Comparison of ENCODE assay signal across 8 cellular contexts in the genomic region with DNA sequence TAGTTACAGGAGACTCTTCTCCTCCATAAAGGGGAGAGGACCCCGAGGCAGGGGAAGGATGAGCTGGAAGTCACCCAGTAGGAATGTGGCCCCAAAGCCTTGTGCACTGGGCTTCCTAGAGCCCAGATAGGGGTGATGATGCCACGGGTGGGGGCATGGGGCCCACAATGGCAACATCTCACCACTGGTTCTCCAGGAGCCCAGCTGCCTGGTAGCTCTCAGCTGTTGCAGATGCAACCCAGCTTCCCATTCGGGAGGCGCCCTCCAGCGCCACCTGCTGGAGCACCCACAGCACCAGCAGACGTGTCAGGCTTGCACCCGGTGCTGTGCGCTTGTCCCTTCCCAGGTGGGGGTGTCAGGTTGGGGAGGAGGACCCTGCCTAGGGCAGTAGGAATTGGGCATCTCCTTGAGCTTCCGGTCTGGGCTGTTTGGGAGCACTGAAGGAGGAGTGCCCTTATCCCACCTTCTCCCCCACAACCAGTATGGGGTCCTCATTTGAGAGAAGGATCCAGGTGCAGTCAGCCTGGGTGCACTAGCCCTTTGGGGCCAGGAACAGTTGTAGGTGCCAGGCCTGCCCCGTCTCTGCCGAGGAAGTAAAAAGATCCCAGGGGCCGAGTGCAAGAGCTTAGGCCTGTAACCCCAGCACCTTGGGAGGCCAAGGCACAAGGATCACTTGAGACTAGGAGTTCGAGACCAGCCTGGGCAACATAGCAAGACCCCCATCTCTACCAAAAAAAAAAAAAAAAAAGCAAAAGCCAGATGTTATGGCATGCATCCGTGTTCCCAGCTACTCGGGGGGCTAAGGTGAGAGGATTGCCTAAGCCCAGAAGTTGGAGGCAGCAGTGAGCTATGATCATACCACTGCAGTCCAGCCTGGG. TPM values are rescaled to one million over a fixed set of nuclear protein-coding genes. Genes with fewer than 3 reads are reported as not detected.
DNase-seq lines count a peak whose midpoint lies in the region; ATAC-seq, FAIRE-seq and TF ChIP-seq lines count a peak whose summit lies in the region.

No MANE protein-coding gene starts in this region.

- CTCF ChIA-PET in CD4-positive, alpha-beta T cell (lab: Charles Lee): interaction anchor here (0.6 to 3.8 kb wide), 38 partner anchors 9 to 276 kb away, joined by 3 to 93 read pairs (median 4); a partner anchor contains a TSS

- H3K9me3 Mint-ChIP-seq in CD4-positive, alpha-beta T cell: no peaks in the 10 kb centered on the region
- H3K9me3 Mint-ChIP-seq in HFFc6 (no peaks in the 10 kb centered on the region), neural crest cell (no peaks in the 10 kb centered on the region)

- H3K27me3 Mint-ChIP-seq in CD4-positive, alpha-beta T cell: no peaks in the 10 kb centered on the region
- H3K27me3 Mint-ChIP-seq in HFFc6 (ENCODE audit: insufficient read depth) (peaks cover 7% of the 10 kb centered on the region), neural crest cell (ENCODE audit: low read depth) (no peaks in the 10 kb centered on the region)

- H3K9me3 ChIP-seq in CD4-positive, alpha-beta T cell (ENCODE audit: control insufficient read depth, low read length): no peaks in the 10 kb centered on the region
- no peaks in the 10 kb centered on the region for H3K9me3 ChIP-seq in stomach

- H3K4me3 ChIP-seq in fibroblast of mammary gland (ENCODE audit: control insufficient read depth, low read depth, low read length) (no peak overlapping the region), stomach (no peak overlapping the region)

- no peak overlapping the region for H3K27ac Mint-ChIP-seq in CD4-positive, alpha-beta T cell
- H3K27ac Mint-ChIP-seq in HFFc6 (peak overlapping the region; percentile 29; the same call in 1 of the 2 replicates), neural crest cell (ENCODE audit: unreplicated experiment) (no peak overlapping the region)

- H3K4me1 Mint-ChIP-seq in CD4-positive, alpha-beta T cell (ENCODE audit: low read depth): peaks cover 7% of the 10 kb centered on the region
- no peaks in the 10 kb centered on the region for H3K4me1 Mint-ChIP-seq in HFFc6 (ENCODE audit: low read depth)
- no peaks in the 10 kb centered on the region for H3K4me1 Mint-ChIP-seq in neural crest cell

- peaks cover 51% of the 10 kb centered on the region for H3K36me3 Mint-ChIP-seq in CD4-positive, alpha-beta T cell (ENCODE audit: low read depth)
- H3K36me3 Mint-ChIP-seq in HFFc6 (ENCODE audit: low read depth) (peaks cover 39% of the 10 kb centered on the region), neural crest cell (ENCODE audit: low read depth) (no peaks in the 10 kb centered on the region)

- intact Hi-C loops in CD4-positive, alpha-beta T cell (cut with DNase I, micrococcal nuclease): loop anchor here (1.0 to 5.0 kb wide), 7 partner anchors 32 to 174 kb away; a partner anchor contains a TSS
- intact Hi-C loops in stomach (cut with DNase I; ENCODE audit: low total_unique reads): no loop called here

- no peak overlapping the region for H3K4me3 Mint-ChIP-seq in CD4-positive, alpha-beta T cell
- H3K4me3 Mint-ChIP-seq in HFFc6 (no peak overlapping the region), neural crest cell (no peak overlapping the region)

- peaks cover 0 to 12% (median 4%) of the 10 kb centered on the region in 4 donors for H3K4me1 ChIP-seq in stomach

- peak; percentile 97 for ATAC-seq in CD4-positive, alpha-beta T cell (ENCODE audit: poor library complexity)
- no peak for ATAC-seq in GM21576 (IDR thresholded peaks at IDR 0.05; ENCODE audit: unreplicated experiment)

- H3K27ac ChIP-seq in CD4-positive, alpha-beta T cell (ENCODE audit: low read depth, low read length): no peak overlapping the region
- H3K27ac ChIP-seq in stomach: peak overlapping the region in 2 of 5 donors; percentile 4 to 6

- WGBS in stomach, 5 donors: 38 to 42% (median 41%) methylated on average over 14 to 15 of the region's 15 CpGs

- peaks cover 40 to 64% (median 47%) of the 10 kb centered on the region in 4 donors for H3K36me3 ChIP-seq in stomach

- no peak for TF ChIP-seq EP300 in stomach (IDR thresholded peaks at IDR 0.05)

- TF ChIP-seq POLR2A in stomach (IDR thresholded peaks at IDR 0.05): no peak

- peak; percentile 92 for TF ChIP-seq CTCF in CD4-positive, alpha-beta T cell (IDR thresholded peaks at IDR 0.05)
- TF ChIP-seq CTCF in HFFc6 (IDR thresholded peaks at IDR 0.05) (peak; percentile 95), fibroblast of mammary gland (conservative IDR thresholded peaks at IDR 0.05; ENCODE audit: control insufficient read depth, insufficient read depth, low read depth, low read length) (peak; percentile 93), neural crest cell (conservative IDR thresholded peaks at IDR 0.05) (peak; percentile 68), stomach (IDR thresholded peaks at IDR 0.05) (peak in 5 of 7 experiments; percentile 66 to 95 (median 77))

- H3K27me3 ChIP-seq in CD4-positive, alpha-beta T cell (ENCODE audit: control insufficient read depth, insufficient read depth, low read length): no peaks in the 10 kb centered on the region
- H3K27me3 ChIP-seq in stomach: no peaks in the 10 kb centered on the region

- DNase-seq in CD4-positive, alpha-beta T cell: peak; percentile 74 to 90 (median 80)
- DNase-seq in HFFc6: peak; percentile 48
- peak; percentile 26 for DNase-seq in RCC 7860 (ENCODE audit: low spot score)
- peak; percentile 86 to 89 for DNase-seq in activated T-cell treated with anti-CD3 and anti-CD28 coated beads, Interleukin-2, amount 50 U/mL, for 48 hours
- DNase-seq in fibroblast of mammary gland (ENCODE audit: low read depth): peak; percentile 71
- peak; percentile 61 for DNase-seq in neural crest cell (ENCODE audit: low read depth, low spot score)
- DNase-seq in stomach: peak; percentile 81

- FAIRE-seq in RCC 7860 (lab: Jason Lieb, UNC): no peak

- POLR2A ChIA-PET in CD4-positive, alpha-beta T cell (lab: Charles Lee): interaction anchor here (0.6 to 3.3 kb wide), 17 partner anchors 15 to 147 kb away, joined by 3 to 47 read pairs (median 5); a partner anchor contains a TSS

RNA-seq across cellular contexts. Expression of a gene that starts 14.4 kb away (rescaled TPM):
- total RNA-seq in CD4-positive, alpha-beta T cell: 10 to 100 TPM; 25.7 to 27.0 TPM
- 100 to 1,000 TPM in 3 of 6 experiments, 10 to 100 TPM in 3; 82.6 to 115 (median 94.7) TPM for total RNA-seq in HFFc6 (2021; fragmentation: NEBNext Ultra II Directional; extraction: Animal tissue kit (Norgen Biotek cat#: 25700))
- 37.5 and 40.6 TPM in 2 replicates for total RNA-seq in neural crest cell
- 10 to 100 TPM in 4 of 5 donors, 1 to 10 TPM in 1; 2.3 to 91.5 (median 54.5) TPM for total RNA-seq in stomach
- 10 to 100 TPM; 51.6 to 72.6 (median 53.9) TPM for polyA plus RNA-seq in stomach

RNA-seq across cellular contexts. Expression of a gene that starts 28.4 kb away (rescaled TPM):
- 100 to 1,000 TPM; 115 to 118 TPM for total RNA-seq in CD4-positive, alpha-beta T cell
- 100 to 1,000 TPM; 234 to 296 (median 268) TPM for total RNA-seq in HFFc6 (2021; fragmentation: NEBNext Ultra II Directional; extraction: Animal tissue kit (Norgen Biotek cat#: 25700))
- 1.6 and 2.1 TPM in 2 replicates for total RNA-seq in neural crest cell
- total RNA-seq in stomach: 100 to 1,000 TPM in 4 of 5 donors, 10 to 100 TPM in 1; 92.2 to 453 (median 154) TPM
- polyA plus RNA-seq in stomach: 100 to 1,000 TPM; 101 to 122 (median 116) TPM

RNA-seq across cellular contexts. Expression of a gene that starts 32.7 kb away (rescaled TPM):
- 10 to 100 TPM; 20.3 TPM for total RNA-seq in CD4-positive, alpha-beta T cell
- total RNA-seq in HFFc6 (2021; fragmentation: NEBNext Ultra II Directional; extraction: Animal tissue kit (Norgen Biotek cat#: 25700)): 10 to 100 TPM; 12.9 to 19.2 (median 17.7) TPM
- 47.6 and 48.4 TPM in 2 replicates for total RNA-seq in neural crest cell
- 100 to 1,000 TPM in 1 of 5 donors, 10 to 100 TPM in 3, 1 to 10 TPM in 1; 7.1 to 124 (median 19.8) TPM for total RNA-seq in stomach
- 10 to 100 TPM; 24.0 to 31.6 (median 27.1) TPM for polyA plus RNA-seq in stomach

RNA-seq across cellular contexts. Expression of a gene that starts 36.7 kb away (rescaled TPM):
- 1 to 10 TPM; 2.2 to 2.3 TPM for total RNA-seq in CD4-positive, alpha-beta T cell
- 1 to 10 TPM; 2.9 to 4.3 (median 3.6) TPM for total RNA-seq in HFFc6 (2021; fragmentation: NEBNext Ultra II Directional; extraction: Animal tissue kit (Norgen Biotek cat#: 25700))
- total RNA-seq in neural crest cell: 18.6 and 21.2 TPM in 2 replicates
- total RNA-seq in stomach: 10 to 100 TPM in 1 of 5 donors, 1 to 10 TPM in 2, not detected in 2; 4.0 to 17.4 (median 4.6) TPM
- polyA plus RNA-seq in stomach: under 1 TPM in 2 of 3 donors, not detected in 1; 0.62 to 0.83 TPM

RNA-seq across cellular contexts. Expression of a gene that starts 42.3 kb away (rescaled TPM):
- total RNA-seq in CD4-positive, alpha-beta T cell: 100 to 1,000 TPM; 251 to 253 TPM
- 100 to 1,000 TPM; 148 to 178 (median 165) TPM for total RNA-seq in HFFc6 (2021; fragmentation: NEBNext Ultra II Directional; extraction: Animal tissue kit (Norgen Biotek cat#: 25700))
- total RNA-seq in neural crest cell: 605 and 635 TPM in 2 replicates
- 100 to 1,000 TPM in 4 of 5 donors, 10 to 100 TPM in 1; 11.7 to 865 (median 117) TPM for total RNA-seq in stomach
- polyA plus RNA-seq in stomach: 100 to 1,000 TPM in 2 of 3 donors, 10 to 100 TPM in 1; 79.9 to 160 (median 102) TPM

Comparison
In these comparisons a context has a peak if more than half of its experiments do, and no peak if none do; other contexts are left out.
1. DNase-seq: peak in every context shown above with its lines; median percentile 88 in activated T-cell treated with anti-CD3 and anti-CD28 coated beads, Interleukin-2, amount 50 U/mL, for 48 hours; 81 in stomach; 80 in CD4-positive, alpha-beta T cell; 71 in fibroblast of mammary gland; 61 in neural crest cell; 48 in HFFc6; 26 in RCC 7860.
2. RNA of a gene that starts 28.4 kb away (total RNA-seq): 234 to 296 TPM in HFFc6, 92.2 to 453 TPM in stomach and 115 to 118 TPM in CD4-positive, alpha-beta T cell; 1.6 to 2.1 TPM in neural crest cell; every median in the first group is over 10 times any median in the second.
3. Peak in every context shown above with its lines, with median percentiles within 50 percentile points of each other: CTCF ChIP-seq.